In genomic region chr4:122309988-122310626, GRCh38 we compare ENCODE assay signal across 9 cellular contexts.
DNase-seq lines count a peak whose midpoint lies in the region; ATAC-seq, FAIRE-seq and TF ChIP-seq lines count a peak whose summit lies in the region.
"Had no signal": no experiment of that assay in that cellular context is flagged by ENCODE, and none has a peak within 500 bp of the region (broad histone marks: within the 10 kb centered on the region; RNA-seq: fewer than 3 reads in every experiment).

No MANE protein-coding gene starts in this region.

- H3K27me3 ChIP-seq in DND-41 (ENCODE audit: insufficient read depth, low read length, poor library complexity) (no peaks in the 10 kb centered on the region), GM12878 (replicated peaks in 1 of 2; ENCODE audit: control insufficient read depth in 2 of 2, insufficient read depth in 2 of 2, low read length in 1 of 2) (no peaks in the 10 kb centered on the region), aorta (ENCODE audit: control insufficient read depth in 1 of 2, insufficient read depth in 2 of 2, low read length in 1 of 2) (no peaks in the 10 kb centered on the region)

- intact Hi-C loops in GM12878 (cut with micrococcal nuclease; ENCODE audit: unreplicated experiment) = loop anchor here (1.0 kb wide), 1 partner anchor 267 kb away; no protein-coding TSS in a partner anchor
- intact Hi-C loops in aorta (cut with DNase I) = no loop called here

- 93% methylated on average over 3 of the region's 3 CpGs for WGBS in GM12878 (ENCODE audit: insufficient coverage, insufficient replicate concordance, low lambda C conversion rate, missing lambda C conversion rate)
- 75 to 79% methylated on average over 3 of the region's 3 CpGs for WGBS in aorta, 2 donors

- TF ChIP-seq POLR2A in GM12878 (IDR thresholded peaks at IDR 0.05; ENCODE audit: low read depth, low read length) = no peak

- H3K9me3 ChIP-seq in DND-41 (ENCODE audit: insufficient read depth, low read length, severe bottlenecking) (no peaks in the 10 kb centered on the region), GM12878 (replicated peaks; ENCODE audit: control insufficient read depth, insufficient read depth, low read length) (no peaks in the 10 kb centered on the region), aorta (ENCODE audit: control insufficient read depth, low read length) (no peaks in the 10 kb centered on the region)

- TF ChIP-seq CTCF in DND-41 (IDR thresholded peaks at IDR 0.05; ENCODE audit: borderline replicate concordance, extremely low read depth, low read length, poor library complexity, severe bottlenecking) (peak; percentile 54), LNCAP (IDR thresholded peaks at IDR 0.05) (peak; percentile 46), GM12878 (IDR thresholded peaks at IDR 0.05 in 2 of 3, conservative IDR thresholded peaks at IDR 0.05 in 1 of 3; ENCODE audit: control insufficient read depth in 2 of 3, extremely low read depth in 1 of 3, insufficient read depth in 1 of 3, low read depth in 3 of 3, low read length in 3 of 3) (peak in 2 of 3 experiments; percentile 16 to 34; a peak in 4 of 6 replicates)

- CTCF ChIA-PET in GM12878 (lab: Yijun Ruan, JAX) = interaction anchor here (1.0 kb wide), 1 partner anchor 266 kb away, joined by 3 read pairs; no protein-coding TSS in a partner anchor

- in situ Hi-C loops in GM12878 (cut with MboI) = loop anchor here (10.0 kb wide), 1 partner anchor 265 kb away; no protein-coding TSS in a partner anchor

- no peak overlapping the region for H3K4me2 ChIP-seq in DND-41 (ENCODE audit: insufficient read depth, low read length)
- H3K4me2 ChIP-seq in GM12878 (ENCODE audit: control insufficient read depth, insufficient read depth) = no peak overlapping the region

- peak; percentile 31; the same call in 1 of the 2 replicates for TF ChIP-seq RAD21 in GM12878 (IDR thresholded peaks at IDR 0.05; ENCODE audit: insufficient read depth, low read depth, low read length)

- H3K4me1 ChIP-seq in DND-41 (ENCODE audit: insufficient read depth, low read length) (no peaks in the 10 kb centered on the region), GM12878 (ENCODE audit: control insufficient read depth, insufficient read depth, low read length) (no peaks in the 10 kb centered on the region), aorta (ENCODE audit: control insufficient read depth in 1 of 2, insufficient read depth in 2 of 2, low read length in 2 of 2) (no peaks in the 10 kb centered on the region)

- SMC1A ChIA-PET in GM12878 (lab: Charles Lee; ENCODE audit: uncharacterized antibody, unreplicated experiment) = no interaction called here

- H3K9ac ChIP-seq in DND-41 (ENCODE audit: low read depth, low read length) (no peak overlapping the region), GM12878 (ENCODE audit: control insufficient read depth, insufficient read depth, low read length) (no peak overlapping the region)

- POLR2A ChIA-PET in GM12878 (lab: Charles Lee) = no interaction called here

- TF ChIP-seq EP300 in GM12878 (IDR thresholded peaks at IDR 0.05; ENCODE audit: borderline replicate concordance in 1 of 2, control insufficient read depth in 1 of 2, low read depth in 2 of 2, low read length in 2 of 2) = no peak

- ATAC-seq in DND-41 (ENCODE audit: insufficient read depth, low read depth) (no peak), GM12878 (no peak), GM19397 (IDR thresholded peaks at IDR 0.05; ENCODE audit: unreplicated experiment) (no peak), aorta (ENCODE audit: low FRiP score) (no peak)
- ATAC-seq: naive thymus-derived CD4-positive, alpha-beta T cell had no signal

- H3K4me3 ChIP-seq in DND-41 (ENCODE audit: low read depth in 1 of 2, low read length in 2 of 2) (no peak overlapping the region), GM12878 (no peak overlapping the region), aorta (ENCODE audit: low read length in 2 of 2) (no peak overlapping the region)

- BruUV-seq in GM12878 (replicated peaks; lab: Mats Ljungman, UMichigan) = no TSS peak

- FAIRE-seq in GM12878 (lab: Jason Lieb, UNC) = no peak

- DNase-seq in DND-41 (no peak), GM12878 (ENCODE audit: low read depth, low spot score) (no peak), myocyte (ENCODE audit: low read depth) (peak; percentile 21), aorta (no peak), mucosa of gallbladder (ENCODE audit: low spot score) (no peak)
- no peak for DNase-seq in activated CD4-positive, alpha-beta T cell treated with anti-CD3 and anti-CD28 coated beads for 1 hour

- H2AFZ ChIP-seq in DND-41 (ENCODE audit: low read depth, low read length) (no peak overlapping the region), GM12878 (ENCODE audit: control insufficient read depth, low read depth, low read length) (no peak overlapping the region)

- no peak overlapping the region for H3K27ac ChIP-seq in DND-41 (ENCODE audit: low read length)
- H3K27ac ChIP-seq in GM12878 (ENCODE audit: control insufficient read depth, insufficient read depth) = no peak overlapping the region
- H3K27ac ChIP-seq in aorta (ENCODE audit: low read depth in 1 of 2, low read length in 2 of 2) = no peak overlapping the region

- H3K36me3 ChIP-seq in DND-41 (ENCODE audit: insufficient read depth, low read length) (peaks cover 18% of the 10 kb centered on the region; the same call in 1 of the 2 replicates), GM12878 (ENCODE audit: control insufficient read depth in 2 of 2, insufficient read depth in 2 of 2, low read length in 1 of 2) (no peaks in the 10 kb centered on the region), aorta (ENCODE audit: control insufficient read depth in 1 of 2, insufficient read depth in 2 of 2, low read length in 1 of 2) (peaks cover 0 to 1% of the 10 kb centered on the region in 2 donors)

- no peaks in the 10 kb centered on the region for H3K79me2 ChIP-seq in DND-41 (ENCODE audit: insufficient read depth, low read length)
- H3K79me2 ChIP-seq in GM12878 (ENCODE audit: control insufficient read depth, insufficient read depth, low read length) = no peaks in the 10 kb centered on the region

- H4K20me1 ChIP-seq in DND-41 (ENCODE audit: insufficient read depth, low read length) (no peaks in the 10 kb centered on the region), GM12878 (ENCODE audit: control insufficient read depth, insufficient read depth) (no peaks in the 10 kb centered on the region)

- RAD21 ChIA-PET in GM12878 (lab: Charles Lee; ENCODE audit: unreplicated experiment) = no interaction called here

TF ChIP-seq in GM12878, 131 proteins besides CTCF, POLR2A, EP300 and RAD21:
- TF ChIP-seq SMC3 (IDR thresholded peaks at IDR 0.05; ENCODE audit: borderline replicate concordance, low read length) (peak; percentile 19; the same call in 1 of the 2 replicates), ZSCAN29 (IDR thresholded peaks at IDR 0.05) (no peak)
